ENCODE assay signal across 1 cellular context in genomic region chr4:169604903-169605331, GRCh38.
TF ChIP-seq lines count a peak whose summit lies in the region.

No MANE protein-coding gene starts in this region.

TF ChIP-seq in K562, 482 proteins besides CTCF, POLR2A, EP300 and RAD21:
- TF ChIP-seq FOSL1 (tag; conservative IDR thresholded peaks at IDR 0.05) (peak; percentile 66), ATF1 (CRISPR knock-in tag; IDR thresholded peaks at IDR 0.05) (no peak), ATF1 (tag; IDR thresholded peaks at IDR 0.05) (peak; percentile 6; the same call in 1 of the 2 replicates), FOXJ2 (tag; IDR thresholded peaks at IDR 0.05) (0 out of 2 replicates have a peak, but pooled peaks have one; percentile 2), ZKSCAN1 (IDR thresholded peaks at IDR 0.05; ENCODE audit: low read depth, low read length) (no peak), SMARCC2 (IDR thresholded peaks at IDR 0.05; ENCODE audit: low read depth) (0 out of 2 replicates have a peak, but pooled peaks have one; percentile 12), BACH1 (tag; IDR thresholded peaks at IDR 0.05) (peak; percentile 54; the same call in 1 of the 2 replicates), FOXM1 (IDR thresholded peaks at IDR 0.05; ENCODE audit: low read depth) (no peak), FOXM1 (CRISPR knock-in tag; IDR thresholded peaks at IDR 0.05; ENCODE audit: low read depth) (no peak), ZNF766 (CRISPR knock-in tag; conservative IDR thresholded peaks at IDR 0.05) (0 out of 2 replicates have a peak, but pooled peaks have one; percentile 25), DPF2 (IDR thresholded peaks at IDR 0.05) (peak; percentile 10; the same call in 1 of the 2 replicates), SNIP1 (IDR thresholded peaks at IDR 0.05; ENCODE audit: low read depth) (no peak), ATF3 (IDR thresholded peaks at IDR 0.05) (peak; percentile 3; the same call in 1 of the 2 replicates), ATF3 (CRISPR knock-in tag; conservative IDR thresholded peaks at IDR 0.05) (no peak)
